1 cellular context compared by ENCODE assay signal in genomic region chr7:155800741-155801267, GRCh38.
TF ChIP-seq lines count a peak whose summit lies in the region.

No MANE protein-coding gene starts in this region.

TF ChIP-seq in HepG2, 621 proteins besides CTCF, POLR2A, EP300 and RAD21 (continued from another document and continues in another):
- TF ChIP-seq ARID3A (IDR thresholded peaks at IDR 0.05; ENCODE audit: low read depth, low read length) (no peak), FOXA3 (CRISPR knock-in tag; IDR thresholded peaks at IDR 0.05) (peak; percentile 41; the same call in 1 of the 2 replicates), ZNF891 (CRISPR knock-in tag; IDR thresholded peaks at IDR 0.05) (no peak), SNAI1 (CRISPR knock-in tag; IDR thresholded peaks at IDR 0.05; ENCODE audit: borderline replicate concordance) (no peak), RCOR2 (CRISPR knock-in tag; IDR thresholded peaks at IDR 0.05) (no peak), PPARG (CRISPR knock-in tag; conservative IDR thresholded peaks at IDR 0.05) (no peak), HHEX (CRISPR knock-in tag; IDR thresholded peaks at IDR 0.05) (no peak), ZNF468 (CRISPR knock-in tag; IDR thresholded peaks at IDR 0.05) (no peak), NRL (CRISPR knock-in tag; IDR thresholded peaks at IDR 0.05; ENCODE audit: borderline replicate concordance) (no peak), POLR2AphosphoS5 (IDR thresholded peaks at IDR 0.05; ENCODE audit: low read depth, low read length) (no peak), AGO2 (optimal IDR thresholded peaks at IDR 0.05; ENCODE audit: low read depth, low read length) (no peak), LCORL (IDR thresholded peaks at IDR 0.05) (no peak), LCORL (CRISPR knock-in tag; IDR thresholded peaks at IDR 0.05) (no peak), NAIF1 (CRISPR knock-in tag; IDR thresholded peaks at IDR 0.05; ENCODE audit: borderline replicate concordance) (no peak), ZNF446 (CRISPR knock-in tag; IDR thresholded peaks at IDR 0.05) (no peak), ZFP37 (CRISPR knock-in tag; IDR thresholded peaks at IDR 0.05; ENCODE audit: borderline replicate concordance) (no peak), ZNF609 (CRISPR knock-in tag; IDR thresholded peaks at IDR 0.05; ENCODE audit: borderline replicate concordance) (no peak), PHF20 (CRISPR knock-in tag; IDR thresholded peaks at IDR 0.05) (no peak), NFRKB (IDR thresholded peaks at IDR 0.05) (no peak), ZBED4 (CRISPR knock-in tag; IDR thresholded peaks at IDR 0.05; ENCODE audit: borderline replicate concordance) (no peak), POLR2G (IDR thresholded peaks at IDR 0.05; ENCODE audit: low read depth, low read length) (peak; percentile 52), ZNF326 (CRISPR knock-in tag; IDR thresholded peaks at IDR 0.05; ENCODE audit: borderline replicate concordance) (no peak), RXRA (CRISPR knock-in tag; IDR thresholded peaks at IDR 0.05) (0 out of 2 replicates have a peak, but pooled peaks have one; percentile 48), DR1 (CRISPR knock-in tag; IDR thresholded peaks at IDR 0.05) (no peak), ZNF33A (CRISPR knock-in tag; IDR thresholded peaks at IDR 0.05; ENCODE audit: borderline replicate concordance) (no peak), MBNL3 (CRISPR knock-in tag; conservative IDR thresholded peaks at IDR 0.05) (no peak), JUND (CRISPR knock-in tag; IDR thresholded peaks at IDR 0.05) (no peak), ZBTB25 (CRISPR knock-in tag; IDR thresholded peaks at IDR 0.05) (no peak), ZSCAN9 (CRISPR knock-in tag; IDR thresholded peaks at IDR 0.05; ENCODE audit: borderline replicate concordance) (no peak), ZBTB40 (IDR thresholded peaks at IDR 0.05) (no peak), ZBTB40 (CRISPR knock-in tag; IDR thresholded peaks at IDR 0.05) (no peak), AHDC1 (CRISPR knock-in tag; IDR thresholded peaks at IDR 0.05; ENCODE audit: borderline replicate concordance) (no peak)
